ENCODE assay signal across 8 cellular contexts in the genomic region with DNA sequence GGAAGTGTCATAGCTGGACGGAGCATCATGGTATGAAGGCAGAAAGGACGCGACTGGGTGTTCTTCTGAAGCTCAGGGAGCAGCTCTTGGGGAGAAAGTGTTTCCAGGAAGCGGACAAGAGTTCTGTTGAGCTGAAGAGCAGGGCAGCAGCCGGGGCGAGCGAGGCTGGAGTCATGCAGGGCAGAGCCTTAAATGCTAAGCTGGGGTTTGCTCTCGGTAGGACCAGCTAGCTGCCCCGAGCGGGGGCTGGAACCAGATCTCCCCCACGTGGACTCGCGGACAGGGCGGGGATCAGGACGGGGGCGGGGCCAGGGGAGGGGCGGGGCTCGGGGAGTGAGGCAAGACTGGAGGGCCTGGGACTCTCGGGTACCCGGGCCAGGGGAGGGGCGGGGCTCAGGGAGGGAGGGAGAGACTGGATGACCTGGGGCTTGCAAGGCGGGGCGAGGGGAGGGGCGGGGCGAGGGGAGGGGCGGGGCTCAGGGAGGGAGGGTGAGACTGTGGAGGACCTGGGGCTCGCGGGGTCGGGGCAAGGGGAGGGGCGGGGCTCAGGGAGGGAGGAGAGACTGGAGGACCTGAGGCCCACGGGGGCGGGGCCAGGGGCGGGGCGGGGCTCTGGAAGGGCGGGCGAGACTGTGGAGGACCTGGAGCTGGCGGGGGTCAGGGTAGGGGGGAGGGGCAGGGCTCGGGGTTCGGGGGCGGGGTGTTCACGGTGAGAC. TPM values are rescaled to one million over a fixed set of nuclear protein-coding genes. Genes with fewer than 3 reads are reported as not detected.
A peak's percentile ranks its signal among the peaks of the same experiment; 100 is the strongest.
DNase-seq lines count a peak whose midpoint lies in the region; ATAC-seq, FAIRE-seq and TF ChIP-seq lines count a peak whose summit lies in the region.

No MANE protein-coding gene starts in this region.

- peak; percentile 62 for ATAC-seq in GM21423 (IDR thresholded peaks at IDR 0.05; ENCODE audit: unreplicated experiment)
- ATAC-seq in activated T-cell treated with anti-CD3 and anti-CD28 coated beads, Interleukin-2, amount 50 U/mL, for 72 hours (replicated peaks in 1 of 2): peak; percentile 74 to 78

- H3K9me3 Mint-ChIP-seq in activated T-cell treated with anti-CD3 and anti-CD28 coated beads, Interleukin-2, amount 50 U/mL, for 72 hours: no peaks in the 10 kb centered on the region

- peak overlapping the region; percentile 81 to 91 for H3K4me3 Mint-ChIP-seq in activated T-cell treated with anti-CD3 and anti-CD28 coated beads, Interleukin-2, amount 50 U/mL, for 72 hours

- no peak for TF ChIP-seq POLR2A in esophagus squamous epithelium (IDR thresholded peaks at IDR 0.05)

- DNase-seq in CMK (ENCODE audit: low read depth) (peak; percentile 95), HuH-7 (ENCODE audit: low spot score) (peak; percentile 96), RCC 7860 (ENCODE audit: low spot score) (peak; percentile 73), esophagus squamous epithelium (lab: John Stamatoyannopoulos, UW) (peak; percentile 82), myocyte (ENCODE audit: low read depth) (peak; percentile 97)
- peak; percentile 84 to 89 for DNase-seq in activated T-cell treated with anti-CD3 and anti-CD28 coated beads, Interleukin-2, amount 50 U/mL, for 72 hours
- peak; percentile 94 for DNase-seq in stimulated activated CD8-positive, alpha-beta memory T cell treated with anti-CD3 and anti-CD28 coated beads, Interleukin-4, amount 100 ng/mL, for 48 hours

- H3K4me1 ChIP-seq in esophagus squamous epithelium: peaks cover 8 to 29% (median 8%) of the 10 kb centered on the region in 3 donors

- H3K27me3 ChIP-seq in esophagus squamous epithelium: no peaks in the 10 kb centered on the region

- intact Hi-C loops in esophagus squamous epithelium (cut with DNase I): no loop called here

- H3K27ac ChIP-seq in esophagus squamous epithelium: peak overlapping the region; percentile 64 to 94 (median 90)

- no peak for FAIRE-seq in RCC 7860 (lab: Jason Lieb, UNC)

- H3K27me3 Mint-ChIP-seq in activated T-cell treated with anti-CD3 and anti-CD28 coated beads, Interleukin-2, amount 50 U/mL, for 72 hours (ENCODE audit: low read depth): no peaks in the 10 kb centered on the region

- peak overlapping the region; percentile 47 for H3K27ac Mint-ChIP-seq in activated T-cell treated with anti-CD3 and anti-CD28 coated beads, Interleukin-2, amount 50 U/mL, for 72 hours

- H3K4me3 ChIP-seq in esophagus squamous epithelium: peak overlapping the region; percentile 45 to 88 (median 80)

- peaks cover 33% of the 10 kb centered on the region for H3K4me1 Mint-ChIP-seq in activated T-cell treated with anti-CD3 and anti-CD28 coated beads, Interleukin-2, amount 50 U/mL, for 72 hours (ENCODE audit: low read depth)

- no peaks in the 10 kb centered on the region for H3K9me3 ChIP-seq in esophagus squamous epithelium

- H3K36me3 ChIP-seq in esophagus squamous epithelium: peaks cover 0 to under 1% (median 0%) of the 10 kb centered on the region in 3 donors

- TF ChIP-seq CTCF in esophagus squamous epithelium (IDR thresholded peaks at IDR 0.05): no peak

- 0% methylated on average over 4 to 7 of the region's 41 CpGs for WGBS in esophagus squamous epithelium, 2 donors

- H3K36me3 Mint-ChIP-seq in activated T-cell treated with anti-CD3 and anti-CD28 coated beads, Interleukin-2, amount 50 U/mL, for 72 hours (ENCODE audit: insufficient read depth in 2 of 2): no peaks in the 10 kb centered on the region

RNA-seq across cellular contexts. Expression of a gene that starts 0.5 kb away (rescaled TPM):
- 10 to 100 TPM; 66.3 to 74.3 TPM for total RNA-seq in activated T-cell treated with anti-CD3 and anti-CD28 coated beads, Interleukin-2, amount 50 U/mL, for 72 hours
- total RNA-seq in esophagus squamous epithelium (10 to 100 TPM in 3 of 4 donors, 1 to 10 TPM in 1; 10.0 to 28.3 (median 15.8) TPM), myocyte (15.6 and 15.7 TPM in 2 replicates)
- polyA plus RNA-seq in myocyte (2012): 24.9 TPM

Comparison
In these comparisons a context has a peak if more than half of its experiments do, and no peak if none do; other contexts are left out.
1. Peak in every context shown above with its lines: DNase-seq, ATAC-seq, H3K4me3 ChIP-seq and H3K27ac ChIP-seq.